ENCODE assay signal across 10 cellular contexts in genomic region chr16:50301626-50302471, GRCh38. TPM values are rescaled to one million over a fixed set of nuclear protein-coding genes. Genes with fewer than 3 reads are reported as not detected.
DNase-seq lines count a peak whose midpoint lies in the region; ATAC-seq lines count a peak whose summit lies in the region.
"Had no signal": no experiment of that assay in that cellular context is flagged by ENCODE, and none has a peak within 500 bp of the region (broad histone marks: within the 10 kb centered on the region; RNA-seq: fewer than 3 reads in every experiment).

No MANE protein-coding gene starts in this region.

- no peak for ATAC-seq in HG02588 (IDR thresholded peaks at IDR 0.05; ENCODE audit: unreplicated experiment)
- ATAC-seq in GM19455 (IDR thresholded peaks at IDR 0.05; ENCODE audit: unreplicated experiment), result no peak
- ATAC-seq: right lobe of liver had no signal

- DNase-seq in EH (ENCODE audit: low read depth), result peak; percentile 81
- peak; percentile 85 for DNase-seq in RPMI7951 (ENCODE audit: low read depth)
- DNase-seq in fibroblast of peridontal ligament (ENCODE audit: extremely low read depth), result peak; percentile 28
- peak in 7 of 10 donors; percentile 5 to 77 (median 14) for DNase-seq in posterior cingulate gyrus
- no peak for DNase-seq in NCI-H82 treated with DMSO at 0.1 percent for 48 hours (lab: John Stamatoyannopoulos, UW; ENCODE audit: unreplicated experiment)
- DNase-seq in GF-D8 (lab: John Stamatoyannopoulos, UW), result no peak
- DNase-seq: NCI-H2171 had no signal

- intact Hi-C loops in posterior cingulate gyrus (cut with DNase I), result no loop called here

RNA-seq across cellular contexts. Expression of gene ADCY7, which starts 35.5 kb away (rescaled TPM):
- total RNA-seq in RPMI7951 (2014; rRNA removed; shearing (Covaris generic)), result 15.9 and 24.6 TPM in 2 replicates

Comparison
In these comparisons a context has a peak if more than half of its experiments do, and no peak if none do; other contexts are left out.
1. DNase-seq: peak in EH (single experiment), RPMI7951 (single experiment), fibroblast of peridontal ligament (single experiment) and posterior cingulate gyrus (7 of 10); none in NCI-H82 treated with DMSO at 0.1 percent for 48 hours (single experiment) and GF-D8 (single experiment).